8 cellular contexts compared by ENCODE assay signal in the genomic region with DNA sequence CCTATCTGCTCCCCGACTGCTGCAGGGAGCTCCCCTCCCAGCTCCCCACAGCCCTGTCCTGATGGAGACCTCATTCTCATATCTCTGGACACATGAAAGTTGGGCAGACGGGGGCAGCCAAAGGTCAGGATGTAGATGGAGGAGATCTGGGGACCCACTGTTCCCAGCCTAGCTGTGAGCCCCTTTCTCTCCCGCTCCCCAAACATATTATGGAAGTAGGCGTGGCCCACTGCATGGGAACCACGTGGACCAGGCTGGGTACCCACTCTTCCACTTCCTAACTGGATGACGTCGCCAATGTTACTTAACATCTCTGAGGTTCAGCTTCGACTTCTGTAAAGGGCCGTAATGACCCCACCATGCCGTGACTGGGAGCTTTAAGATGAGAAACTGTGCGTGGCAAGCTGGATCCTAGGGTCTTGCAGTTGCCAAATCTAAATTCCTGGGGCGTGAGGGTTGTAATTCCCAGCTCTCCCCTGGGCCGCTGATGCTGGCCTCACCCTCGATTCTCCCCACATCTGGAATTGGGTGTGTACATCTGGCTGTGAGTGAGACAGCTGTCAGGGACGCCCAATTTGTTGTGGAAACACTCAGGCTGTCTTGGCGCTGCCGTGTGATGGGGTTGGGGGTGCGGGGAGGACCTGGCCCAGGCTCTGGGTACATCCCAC. TPM values are rescaled to one million over a fixed set of nuclear protein-coding genes. Genes with fewer than 3 reads are reported as not detected.
DNase-seq lines count a peak whose midpoint lies in the region; ATAC-seq, FAIRE-seq and TF ChIP-seq lines count a peak whose summit lies in the region.

No MANE protein-coding gene starts in this region.

- POLR2A ChIA-PET in activated CD4-positive, alpha-beta T cell treated with anti-CD3 and anti-CD28 coated beads for 36 hours (lab: Charles Lee): interaction anchor here (1.2 to 1.4 kb wide), 3 partner anchors 13 to 55 kb away, joined by 5 to 6 read pairs (median 5); partner anchors contain the start of gene POLA2

- intact Hi-C loops in activated CD4-positive, alpha-beta T cell treated with anti-CD3 and anti-CD28 coated beads for 36 hours (cut with DNase I, micrococcal nuclease): loop anchor here (5.0 kb wide), 2 partner anchors 39 to 304 kb away; partner anchors contain the start of gene ARL2 (in 1 of the 2)
- intact Hi-C loops in thyroid gland (cut with DNase I): loop anchor here (2.0 kb wide), 1 partner anchor 42 kb away; no protein-coding TSS in a partner anchor

- no peak for ATAC-seq in activated CD4-positive, alpha-beta T cell treated with anti-CD3 and anti-CD28 coated beads for 36 hours

- H3K4me3 ChIP-seq in thyroid gland (replicated peaks in 1 of 3): peak overlapping the region in 1 of 3 donors; percentile 67

- H3K27ac Mint-ChIP-seq in activated CD4-positive, alpha-beta T cell treated with anti-CD3 and anti-CD28 coated beads for 36 hours: no peak overlapping the region

- peaks cover 5% of the 10 kb centered on the region for H3K27me3 Mint-ChIP-seq in activated CD4-positive, alpha-beta T cell treated with anti-CD3 and anti-CD28 coated beads for 36 hours

- TF ChIP-seq CTCF in thyroid gland (IDR thresholded peaks at IDR 0.05) (no peak), D721Med (IDR thresholded peaks at IDR 0.05; ENCODE audit: insufficient read depth, missing control alignments) (no peak)

- peak overlapping the region; percentile 73 for H3K4me3 Mint-ChIP-seq in activated CD4-positive, alpha-beta T cell treated with anti-CD3 and anti-CD28 coated beads for 36 hours

- peaks cover 11% of the 10 kb centered on the region for H3K4me1 Mint-ChIP-seq in activated CD4-positive, alpha-beta T cell treated with anti-CD3 and anti-CD28 coated beads for 36 hours

- CTCF ChIA-PET in activated CD4-positive, alpha-beta T cell treated with anti-CD3 and anti-CD28 coated beads for 36 hours (lab: Charles Lee): interaction anchor here (0.5 to 4.3 kb wide), 34 partner anchors 8 to 473 kb away, joined by 3 to 87 read pairs (median 4); partner anchors contain the start of genes DPF2 and POLA2

- no peaks in the 10 kb centered on the region for H3K9me3 Mint-ChIP-seq in activated CD4-positive, alpha-beta T cell treated with anti-CD3 and anti-CD28 coated beads for 36 hours (ENCODE audit: low read depth)

- H3K36me3 ChIP-seq in thyroid gland: peaks cover 10 to 11% of the 10 kb centered on the region in 2 donors

- H3K4me1 ChIP-seq in thyroid gland: peaks cover 28 to 55% of the 10 kb centered on the region in 2 donors

- no peak for TF ChIP-seq POLR2A in thyroid gland (IDR thresholded peaks at IDR 0.05)

- H3K36me3 Mint-ChIP-seq in activated CD4-positive, alpha-beta T cell treated with anti-CD3 and anti-CD28 coated beads for 36 hours (ENCODE audit: low read depth): no peaks in the 10 kb centered on the region

- peak overlapping the region; percentile 79 to 91 (median 84) for H3K27ac ChIP-seq in thyroid gland

- 42 to 58% methylated on average over 13 to 15 of the region's 18 CpGs for WGBS in thyroid gland, 2 donors

- DNase-seq in activated CD4-positive, alpha-beta T cell treated with anti-CD3 and anti-CD28 coated beads for 36 hours: no peak
- no peak for DNase-seq in activated CD4-positive, alpha-beta T cell treated with anti-CD3 and anti-CD28 coated beads for 48 hours
- DNase-seq in amniotic stem cell (lab: John Stamatoyannopoulos, UW) (peak; percentile 85), left kidney (ENCODE audit: low read depth, low spot score) (peak; percentile 35), thyroid gland (no peak), middle frontal gyrus (ENCODE audit: extremely low spot score, low spot score) (no peak), NK-92 (lab: John Stamatoyannopoulos, UW; ENCODE audit: unreplicated experiment) (no peak), D721Med (ENCODE audit: insufficient read length, low spot score) (no peak)

- no peak for FAIRE-seq in D721Med (lab: Jason Lieb, UNC)

- no peaks in the 10 kb centered on the region for H3K27me3 ChIP-seq in thyroid gland

- no peaks in the 10 kb centered on the region for H3K9me3 ChIP-seq in thyroid gland

RNA-seq across cellular contexts. Expression of gene CDC42EP2, which starts 1.8 kb away (rescaled TPM):
- total RNA-seq in activated CD4-positive, alpha-beta T cell treated with anti-CD3 and anti-CD28 coated beads for 36 hours: under 1 TPM; 0.91 to 0.93 TPM
- total RNA-seq in thyroid gland: 10 to 100 TPM; 20.6 to 35.7 (median 25.2) TPM

RNA-seq across cellular contexts. Expression of gene DPF2, which starts 17.2 kb away (rescaled TPM):
- 10 to 100 TPM; 67.5 to 69.0 TPM for total RNA-seq in activated CD4-positive, alpha-beta T cell treated with anti-CD3 and anti-CD28 coated beads for 36 hours
- total RNA-seq in thyroid gland: 10 to 100 TPM; 45.0 to 52.7 (median 48.0) TPM

RNA-seq across cellular contexts. Expression of gene TIGD3, which starts 38.1 kb away (rescaled TPM):
- total RNA-seq in activated CD4-positive, alpha-beta T cell treated with anti-CD3 and anti-CD28 coated beads for 36 hours: 1 to 10 TPM in 1 of 2 experiments, under 1 TPM in 1; 0.58 to 1.1 TPM
- total RNA-seq in thyroid gland: under 1 TPM in 1 of 4 donors, not detected in 3; 0.34 TPM

RNA-seq across cellular contexts. Expression of gene POLA2, which starts 54.7 kb away (rescaled TPM):
- 10 to 100 TPM; 63.1 to 83.3 TPM for total RNA-seq in activated CD4-positive, alpha-beta T cell treated with anti-CD3 and anti-CD28 coated beads for 36 hours
- 10 to 100 TPM in 2 of 4 donors, 1 to 10 TPM in 2; 7.6 to 11.3 (median 10.4) TPM for total RNA-seq in thyroid gland

Comparison
In these comparisons a context has a peak if more than half of its experiments do, and no peak if none do; other contexts are left out.
1. DNase-seq: peak in amniotic stem cell (single experiment) and left kidney (single experiment); none in activated CD4-positive, alpha-beta T cell treated with anti-CD3 and anti-CD28 coated beads for 36 hours (single experiment), activated CD4-positive, alpha-beta T cell treated with anti-CD3 and anti-CD28 coated beads for 48 hours (single experiment), thyroid gland (0 of 2), middle frontal gyrus (single experiment), NK-92 (single experiment) and D721Med (single experiment).
2. RNA of gene CDC42EP2, which starts 1.8 kb away (total RNA-seq): 20.6 to 35.7 TPM in thyroid gland; 0.91 to 0.93 TPM in activated CD4-positive, alpha-beta T cell treated with anti-CD3 and anti-CD28 coated beads for 36 hours; every median in the first group is over 10 times any median in the second.